Comparison of ENCODE assay signal across 23 cellular contexts in genomic region chr3:69930564-69930963, GRCh38.
DNase-seq lines count a peak whose midpoint lies in the region; ATAC-seq and TF ChIP-seq lines count a peak whose summit lies in the region.
"Had no signal": no experiment of that assay in that cellular context is flagged by ENCODE, and none has a peak within 500 bp of the region (broad histone marks: within the 10 kb centered on the region; RNA-seq: fewer than 3 reads in every experiment).

No MANE protein-coding gene starts in this region.

- peak overlapping the region; percentile 15; the same call in 1 of the 3 replicates for H2BK15ac ChIP-seq in IMR-90 (ENCODE audit: low read depth, low read length)
- H2BK15ac ChIP-seq in mesendoderm (replicated peaks; ENCODE audit: low read depth): no peak overlapping the region

- 33% methylated on average over 1 of the region's 2 CpGs; no CpG with 5 or more reads in 1 of the 2 experiments for WGBS in IMR-90 (ENCODE audit: extremely low coverage in 2 of 2, insufficient read length in 1 of 2), 2 experiments
- 11% methylated on average over 2 of the region's 2 CpGs for WGBS in prostate gland
- WGBS in mesendoderm (ENCODE audit: extremely low coverage, insufficient coverage, low lambda C conversion rate): no CpG with 5 or more reads among the region's 2 CpGs

- H4K91ac ChIP-seq in IMR-90 (ENCODE audit: insufficient read depth, low read depth, low read length): 0 out of 2 replicates have a peak overlapping the region, but pooled peaks have one; percentile 39

- no peaks in the 10 kb centered on the region for H3K79me2 ChIP-seq in mesendoderm (ENCODE audit: control insufficient read depth, insufficient read depth, low read length)

- H4K8ac ChIP-seq in IMR-90 (ENCODE audit: low read depth in 2 of 2, low read length in 2 of 2): peak overlapping the region in 1 of 2 experiments; percentile 9; a peak in 1 of 4 replicates
- no peak overlapping the region for H4K8ac ChIP-seq in mesendoderm (ENCODE audit: low read depth, low read length)

- H3K56ac ChIP-seq in IMR-90 (ENCODE audit: extremely low read depth, insufficient read depth, low read length): no peak overlapping the region
- H3K56ac ChIP-seq in mesendoderm (ENCODE audit: low read length): no peak overlapping the region

- H3K4me3 ChIP-seq in IMR-90 (ENCODE audit: insufficient read depth, low read depth, low read length): no peak overlapping the region
- H3K4me3 ChIP-seq in prostate gland: no peak overlapping the region
- H3K4me3 ChIP-seq in mesendoderm (ENCODE audit: low read length): no peak overlapping the region
- H3K4me3 ChIP-seq: coronary artery had no signal

- H4K20me1 ChIP-seq in IMR-90 (ENCODE audit: insufficient read depth, low read length): no peaks in the 10 kb centered on the region

- peak overlapping the region; percentile 40; the same call in 1 of the 2 replicates for H2BK120ac ChIP-seq in IMR-90 (ENCODE audit: low read depth, low read length)
- no peak overlapping the region for H2BK120ac ChIP-seq in mesendoderm (ENCODE audit: low read depth, low read length)

- CTCF ChIA-PET in IMR-90 (lab: Yijun Ruan, JAX): no interaction called here

- DNase-seq in IMR-90 (peak; percentile 10), left ventricle myocardium superior (no peak), prostate gland (ENCODE audit: low spot score) (peak; percentile 59), mesendoderm (no peak), COLO668 (lab: John Stamatoyannopoulos, UW; ENCODE audit: unreplicated experiment) (no peak), SW 1271 (lab: John Stamatoyannopoulos, UW) (no peak)
- DNase-seq: activated CD4-positive, alpha-beta T cell treated with anti-CD3 and anti-CD28 coated beads, Interleukin-2, amount 50 U/mL, for 4 hours; activated CD8-positive, alpha-beta memory T cell treated with anti-CD3 and anti-CD28 coated beads, Interleukin-2, amount 50 U/mL, for 48 hours; activated naive CD8-positive, alpha-beta T cell treated with anti-CD3 and anti-CD28 coated beads for 36 hours; brain microvascular endothelial cell; CD4-positive, CD25-positive, alpha-beta regulatory T cell; DMS153; GDM1; HCEC 1CT; KBM-7; naive thymus-derived CD4-positive, alpha-beta T cell; NCI-H1694 treated with DMSO at 0.1 percent for 48 hours; NCI-H748 treated with DMSO at 0.1 percent for 48 hours; T-helper 9 cell had no signal

- dilution Hi-C loops in IMR-90 (cut with HindIII; ENCODE audit: low sequenced_read_pairs, unreplicated experiment): loop anchor here (25.0 kb wide), 1 partner anchor 243 kb away; no protein-coding TSS in a partner anchor

- in situ Hi-C loops in IMR-90 (cut with MboI; ENCODE audit: low sequenced_read_pairs): no loop called here

- H3K36me3 ChIP-seq in IMR-90 (ENCODE audit: control insufficient read depth, insufficient read depth, low read length) (no peaks in the 10 kb centered on the region), prostate gland (no peaks in the 10 kb centered on the region), mesendoderm (ENCODE audit: control insufficient read depth, insufficient read depth, low read length) (no peaks in the 10 kb centered on the region)
- H3K36me3 ChIP-seq: brain microvascular endothelial cell had no signal

- POLR2A ChIA-PET in IMR-90 (lab: Charles Lee; ENCODE audit: unreplicated experiment): no interaction called here

- no peak overlapping the region for H2BK20ac ChIP-seq in IMR-90 (ENCODE audit: low read depth, low read length)

- H3K4me1 ChIP-seq in IMR-90 (ENCODE audit: control insufficient read depth, insufficient read depth, low read length) (peaks cover 9% of the 10 kb centered on the region), prostate gland (replicated peaks) (peaks cover 4% of the 10 kb centered on the region), mesendoderm (ENCODE audit: control insufficient read depth, low read depth, low read length) (no peaks in the 10 kb centered on the region)

- no peak overlapping the region for H2BK5ac ChIP-seq in IMR-90 (ENCODE audit: low read depth, low read length, poor library complexity, severe bottlenecking)
- H2BK5ac ChIP-seq in mesendoderm (ENCODE audit: low read length): no peak overlapping the region

- no TSS peak for BruUV-seq in IMR-90 (replicated peaks; lab: Mats Ljungman, UMichigan)

- H3K9me1 ChIP-seq in IMR-90 (ENCODE audit: insufficient read depth, low read length): peaks cover 11% of the 10 kb centered on the region

- H3K27me3 ChIP-seq in IMR-90 (ENCODE audit: control insufficient read depth, insufficient read depth, low read length) (no peaks in the 10 kb centered on the region), prostate gland (replicated peaks; ENCODE audit: insufficient read depth) (no peaks in the 10 kb centered on the region), mesendoderm (ENCODE audit: insufficient read depth, low read length, poor library complexity) (no peaks in the 10 kb centered on the region)
- H3K27me3 ChIP-seq: brain microvascular endothelial cell had no signal

- H3K9me3 ChIP-seq in IMR-90 (ENCODE audit: control insufficient read depth, insufficient read depth, low read length): no peaks in the 10 kb centered on the region
- H3K9me3 ChIP-seq in prostate gland: no peaks in the 10 kb centered on the region

- H3K9ac ChIP-seq in IMR-90 (ENCODE audit: low read depth, low read length) (no peak overlapping the region), mesendoderm (ENCODE audit: low read length) (no peak overlapping the region)

- H4K5ac ChIP-seq in IMR-90 (ENCODE audit: low read depth, low read length) (no peak overlapping the region), mesendoderm (ENCODE audit: low read length) (no peak overlapping the region)

- TF ChIP-seq CTCF in IMR-90 (conservative IDR thresholded peaks at IDR 0.05; ENCODE audit: low read depth, low read length) (no peak), prostate gland (IDR thresholded peaks at IDR 0.05) (no peak)

- no peak overlapping the region for H3K23ac ChIP-seq in IMR-90 (ENCODE audit: low read depth, low read length)
- no peak overlapping the region for H3K23ac ChIP-seq in mesendoderm (ENCODE audit: low read length)

- H3K18ac ChIP-seq in IMR-90 (ENCODE audit: low read depth, low read length) (no peak overlapping the region), mesendoderm (ENCODE audit: low read length) (no peak overlapping the region)

- H2AK5ac ChIP-seq in IMR-90 (ENCODE audit: low read depth, low read length) (no peak overlapping the region; the same call in 1 of the 2 replicates), mesendoderm (ENCODE audit: low read length) (no peak overlapping the region)

- no peak overlapping the region for H2AK9ac ChIP-seq in IMR-90 (replicated peaks; ENCODE audit: low read depth, low read length, poor library complexity)

- H3K4me2 ChIP-seq in IMR-90 (ENCODE audit: low read depth, low read length): no peak overlapping the region
- no peak overlapping the region for H3K4me2 ChIP-seq in mesendoderm (ENCODE audit: low read length)

- H2AFZ ChIP-seq in IMR-90 (replicated peaks; ENCODE audit: low read length, poor library complexity): no peak overlapping the region

- peak; percentile 25 for ATAC-seq in IMR-90 (ENCODE audit: low read depth)
- ATAC-seq in left ventricle myocardium superior: peak; percentile 29
- no peak for ATAC-seq in GM18517 (IDR thresholded peaks at IDR 0.05; ENCODE audit: unreplicated experiment)
- ATAC-seq: naive thymus-derived CD4-positive, alpha-beta T cell; WTC11 had no signal

- no peak overlapping the region for H3K27ac ChIP-seq in IMR-90 (ENCODE audit: insufficient read depth, low read length)
- H3K27ac ChIP-seq in angular gyrus (ENCODE audit: low read depth, low read length): peak overlapping the region; percentile 34
- H3K27ac ChIP-seq in prostate gland: no peak overlapping the region
- H3K27ac ChIP-seq in mesendoderm (ENCODE audit: low read depth, low read length): no peak overlapping the region
- H3K27ac ChIP-seq: brain microvascular endothelial cell, coronary artery had no signal

- H3K4ac ChIP-seq in IMR-90 (ENCODE audit: low read depth, low read length) (peak overlapping the region; percentile 11; the same call in 1 of the 2 replicates), mesendoderm (ENCODE audit: low read depth, low read length) (no peak overlapping the region)

- intact Hi-C loops in IMR-90 (cut with micrococcal nuclease) (no loop called here), left ventricle myocardium superior (cut with micrococcal nuclease) (no loop called here), prostate gland (cut with DNase I) (no loop called here)

- peaks cover 18 to 46% of the 10 kb centered on the region in 2 experiments for H3K79me1 ChIP-seq in IMR-90 (ENCODE audit: low read depth in 1 of 2, low read length in 2 of 2)
- no peaks in the 10 kb centered on the region for H3K79me1 ChIP-seq in mesendoderm (ENCODE audit: low read length)

- no peak overlapping the region for H3K14ac ChIP-seq in IMR-90 (replicated peaks; ENCODE audit: low read depth, low read length)

- no peak for TF ChIP-seq RAD21 in IMR-90 (IDR thresholded peaks at IDR 0.05; ENCODE audit: low read length)

- no peak for TF ChIP-seq POLR2A in IMR-90 (IDR thresholded peaks at IDR 0.05; ENCODE audit: low read depth, low read length)
- TF ChIP-seq POLR2A in prostate gland (IDR thresholded peaks at IDR 0.05): no peak

TF ChIP-seq in IMR-90, 13 proteins besides CTCF, POLR2A, EP300 and RAD21 (continues in another document):
- TF ChIP-seq SMC3 (IDR thresholded peaks at IDR 0.05; ENCODE audit: low read depth, low read length) (no peak), BHLHE40 (IDR thresholded peaks at IDR 0.05; ENCODE audit: low read depth, low read length) (no peak), RCOR1 (IDR thresholded peaks at IDR 0.05; ENCODE audit: insufficient replicate concordance, low read length) (no peak), MAZ (IDR thresholded peaks at IDR 0.05; ENCODE audit: borderline replicate concordance, low read depth, low read length) (no peak), MAFK (IDR thresholded peaks at IDR 0.05; ENCODE audit: low read depth, low read length) (no peak), FOS (IDR thresholded peaks at IDR 0.05; ENCODE audit: low read depth, low read length) (no peak), MXI1 (IDR thresholded peaks at IDR 0.05; ENCODE audit: borderline replicate concordance, low read depth, low read length) (no peak), RFX5 (IDR thresholded peaks at IDR 0.05; ENCODE audit: low read depth, low read length) (no peak), NFE2L2 (IDR thresholded peaks at IDR 0.05; ENCODE audit: low read depth, low read length) (no peak), USF2 (IDR thresholded peaks at IDR 0.05; ENCODE audit: low read depth, low read length) (no peak)

Comparison
In these comparisons a context has a peak if more than half of its experiments do, and no peak if none do; other contexts are left out.
1. DNase-seq: peak in IMR-90 (single experiment) and prostate gland (single experiment); none in left ventricle myocardium superior (single experiment), mesendoderm (single experiment), COLO668 (single experiment) and SW 1271 (0 of 2).